23 cellular contexts compared by ENCODE assay signal in genomic region chr11:68686486-68686885, GRCh38. TPM values are rescaled to one million over a fixed set of nuclear protein-coding genes. Genes with fewer than 3 reads are reported as not detected.
"Had no signal": no experiment of that assay in that cellular context is flagged by ENCODE, and none has a peak within 500 bp of the region (broad histone marks: within the 10 kb centered on the region; RNA-seq: fewer than 3 reads in every experiment).

No MANE protein-coding gene starts in this region.

- H3K4me1 ChIP-seq: prostate gland had no signal

- H3K27ac ChIP-seq: neural progenitor cell, prostate gland, right atrium auricular region, tibial nerve had no signal

- H3K4me2 ChIP-seq: neural progenitor cell had no signal

- H3K36me3 ChIP-seq: neural progenitor cell, prostate gland, right atrium auricular region, tibial nerve had no signal

- H3K4me3 Mint-ChIP-seq: activated CD8-positive, alpha-beta T cell treated with anti-CD3 and anti-CD28 coated beads, Interleukin-2, amount 10 ng/mL, durations not matched to agents 7 days and 5 days; stimulated activated naive CD8-positive, alpha-beta T cell treated with anti-CD3 and anti-CD28 coated beads, Interleukin-15, Interleukin-2, amounts not matched to agents 100 ng/mL and 50 ng/mL, for 24 hours had no signal

- ATAC-seq: activated CD8-positive, alpha-beta T cell treated with anti-CD3 and anti-CD28 coated beads, Interleukin-2, amount 10 ng/mL, durations not matched to agents 7 days and 5 days; left lobe of liver; mucosa of descending colon; T-cell had no signal

- H3K9me3 Mint-ChIP-seq: activated naive CD8-positive, alpha-beta T cell treated with anti-CD3 and anti-CD28 coated beads for 36 hours; stimulated activated naive CD8-positive, alpha-beta T cell treated with anti-CD3 and anti-CD28 coated beads, Interleukin-15, Interleukin-2, amounts not matched to agents 100 ng/mL and 50 ng/mL, for 24 hours; T-cell had no signal

- H3K9me3 ChIP-seq: mucosa of descending colon, prostate gland, right atrium auricular region, tibial nerve had no signal

- H3K4me3 ChIP-seq: mucosa of descending colon, neural progenitor cell, prostate gland, right atrium auricular region, tibial nerve had no signal

- H3K36me3 Mint-ChIP-seq: activated naive CD8-positive, alpha-beta T cell treated with anti-CD3 and anti-CD28 coated beads for 36 hours; neural progenitor cell; T-cell had no signal

- DNase-seq: activated CD4-positive, alpha-beta T cell treated with anti-CD3 and anti-CD28 coated beads for 48 hours; activated CD4-positive, CD25-positive, alpha-beta regulatory T cell; activated CD8-positive, alpha-beta memory T cell treated with anti-CD3 and anti-CD28 coated beads, Interleukin-2, amount 50 U/mL, for 4 hours; activated CD8-positive, alpha-beta T cell treated with anti-CD3 and anti-CD28 coated beads, Interleukin-2, amount 10 ng/mL, durations not matched to agents 7 days and 5 days; activated naive CD8-positive, alpha-beta T cell treated with anti-CD3 and anti-CD28 coated beads for 36 hours; activated T-cell treated with anti-CD3 and anti-CD28 coated beads, Interleukin-2, amount 50 U/mL, for 48 hours; amygdala; erythroblast; foreskin melanocyte; hypothalamus; kidney; mucosa of descending colon; naive B cell; stimulated activated CD4-positive, alpha-beta T cell treated with anti-CD3 and anti-CD28 coated beads, Interleukin-2, amount 100 ng/mL, for 24 hours; T-cell; T-helper 9 cell had no signal

- H3K9ac ChIP-seq: neural progenitor cell had no signal

- H3K27ac Mint-ChIP-seq: activated CD8-positive, alpha-beta T cell treated with anti-CD3 and anti-CD28 coated beads, Interleukin-2, amount 10 ng/mL, durations not matched to agents 7 days and 5 days; activated naive CD8-positive, alpha-beta T cell treated with anti-CD3 and anti-CD28 coated beads for 36 hours; naive B cell; neural progenitor cell; stimulated activated naive CD8-positive, alpha-beta T cell treated with anti-CD3 and anti-CD28 coated beads, Interleukin-15, Interleukin-2, amounts not matched to agents 100 ng/mL and 50 ng/mL, for 24 hours; T-cell had no signal

RNA-seq across cellular contexts. Expression of gene GAL, which starts 2.1 kb away (rescaled TPM):
- total RNA-seq: activated CD8-positive, alpha-beta T cell treated with anti-CD3 and anti-CD28 coated beads, Interleukin-2, amount 10 ng/mL, durations not matched to agents 7 days and 5 days; osteocyte; right atrium auricular region had no signal
